ENCODE assay signal across 20 cellular contexts in the genomic region with DNA sequence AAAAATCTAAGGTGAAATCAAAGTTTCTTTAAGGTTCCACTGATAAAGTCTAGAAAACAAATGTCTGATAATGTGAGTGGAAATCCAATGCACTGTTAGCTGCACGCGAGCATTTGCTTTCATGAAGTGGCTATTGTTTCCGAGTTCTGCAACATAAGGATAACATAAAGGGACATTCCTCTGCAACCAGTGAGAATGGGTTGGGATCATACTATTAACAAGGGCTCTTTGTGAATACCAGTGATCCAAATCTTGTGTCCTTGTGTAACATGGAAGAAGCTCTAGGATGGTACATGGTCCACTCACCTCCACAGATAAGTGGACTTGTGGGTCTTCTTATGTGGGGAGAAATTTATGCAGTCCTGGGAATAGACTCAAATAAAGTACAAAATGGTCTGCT.
"Had no signal": no experiment of that assay in that cellular context is flagged by ENCODE, and none has a peak within 500 bp of the region (broad histone marks: within the 10 kb centered on the region; RNA-seq: fewer than 3 reads in every experiment).

No MANE protein-coding gene starts in this region.

- H3K27ac Mint-ChIP-seq: naive B cell; nephron; stimulated activated memory B cell treated with anti-CD40 and anti-IgM and Interleukin-4, amounts not matched to agents 10 μg/mL and 1 μg/mL and 100 μg/mL, for 72 hours; stimulated activated naive CD8-positive, alpha-beta T cell treated with anti-CD3 and anti-CD28 coated beads, Interleukin-15, Interleukin-2, amounts not matched to agents 100 ng/mL and 50 ng/mL, for 24 hours had no signal

- H3K4me3 Mint-ChIP-seq: naive B cell; nephron; stimulated activated memory B cell treated with anti-CD40 and anti-IgM and Interleukin-4, amounts not matched to agents 10 μg/mL and 1 μg/mL and 100 μg/mL, for 72 hours; stimulated activated naive CD8-positive, alpha-beta T cell treated with anti-CD3 and anti-CD28 coated beads, Interleukin-15, Interleukin-2, amounts not matched to agents 100 ng/mL and 50 ng/mL, for 24 hours had no signal

- FAIRE-seq: pancreas had no signal

- H3K4me1 Mint-ChIP-seq: naive B cell; nephron; stimulated activated memory B cell treated with anti-CD40 and anti-IgM and Interleukin-4, amounts not matched to agents 10 μg/mL and 1 μg/mL and 100 μg/mL, for 72 hours had no signal

- H3K27me3 Mint-ChIP-seq: naive B cell; stimulated activated memory B cell treated with anti-CD40 and anti-IgM and Interleukin-4, amounts not matched to agents 10 μg/mL and 1 μg/mL and 100 μg/mL, for 72 hours; stimulated activated naive CD8-positive, alpha-beta T cell treated with anti-CD3 and anti-CD28 coated beads, Interleukin-15, Interleukin-2, amounts not matched to agents 100 ng/mL and 50 ng/mL, for 24 hours had no signal

- DNase-seq: colonic mucosa; heart right ventricle; kidney; left cardiac atrium; left ventricle myocardium superior; mesendoderm; naive B cell; occipital lobe; pancreas; psoas muscle; retina; spleen; stimulated activated CD4-positive, alpha-beta T cell treated with anti-CD3 and anti-CD28 coated beads, Interleukin-15, amount 100 ng/mL, for 24 hours; stimulated activated CD4-positive, alpha-beta T cell treated with anti-CD3 and anti-CD28 coated beads, Interleukin-1b, Interleukin-23, amount 100 ng/mL, for 48 hours; stimulated activated CD4-positive, alpha-beta T cell treated with anti-CD3 and anti-CD28 coated beads, Interleukin-4, amount 100 ng/mL, for 24 hours; testis; upper lobe of right lung had no signal
